8 cellular contexts compared by ENCODE assay signal in the genomic region with DNA sequence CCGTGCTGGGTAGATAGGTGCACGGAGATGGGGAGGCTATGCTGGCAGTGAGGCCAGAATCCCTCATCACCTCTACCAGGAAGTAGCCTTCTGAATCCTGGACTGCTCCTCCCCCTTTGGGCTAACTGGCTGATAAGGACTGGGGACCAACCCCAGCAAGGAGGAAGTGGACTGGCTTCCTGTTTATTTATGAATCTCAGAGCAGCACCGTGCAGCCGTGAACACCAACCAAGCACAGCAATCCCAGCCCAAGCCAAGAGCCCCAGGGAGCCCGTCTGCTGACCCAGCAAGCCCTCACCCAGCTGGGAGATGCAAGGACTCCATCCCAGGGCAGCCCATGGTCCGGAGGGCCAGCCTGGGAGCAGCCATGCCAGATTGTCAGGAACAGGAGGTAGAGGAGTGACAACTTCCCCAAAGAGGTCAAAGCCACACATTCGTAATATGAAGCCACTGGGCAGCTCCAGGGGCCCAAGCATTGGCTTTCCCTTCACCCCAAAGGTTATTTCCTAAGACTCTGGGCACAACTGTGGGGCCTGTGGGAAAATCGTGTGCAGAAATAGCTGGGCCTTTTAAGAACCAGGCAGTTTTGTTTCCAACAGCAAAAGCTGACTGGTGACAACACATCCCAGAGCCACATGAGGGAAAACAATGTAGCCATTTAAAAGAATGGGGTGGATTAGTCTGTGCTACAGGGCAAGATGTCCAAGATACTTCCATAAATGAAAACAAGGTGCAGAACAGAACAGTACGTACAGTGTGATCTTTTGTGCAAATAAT.
DNase-seq lines count a peak whose midpoint lies in the region; ATAC-seq lines count a peak whose summit lies in the region.

No MANE protein-coding gene starts in this region.

- in situ Hi-C loops in ACHN (cut with HindIII; ENCODE audit: low pct_ligation_motif_present, low pct_unique_long_range_greater_than_20kb, low sequenced_read_pairs), result no loop called here

- no peak for ATAC-seq in HG02571 (IDR thresholded peaks at IDR 0.05; ENCODE audit: unreplicated experiment)

- H3K27ac ChIP-seq in substantia nigra (ENCODE audit: low read depth, low read length, poor library complexity, severe bottlenecking), result peak overlapping the region; percentile 99

- DNase-seq in stimulated activated naive CD4-positive, alpha-beta T cell treated with Interleukin-2 at 50 U/mL for 16 hours (lab: John Stamatoyannopoulos, UW), result peak; percentile 8
- DNase-seq in stimulated activated naive CD4-positive, alpha-beta T cell (lab: John Stamatoyannopoulos, UW), result no peak
- DNase-seq in UCSD-AML1 (lab: John Stamatoyannopoulos, UW; ENCODE audit: unreplicated experiment), result peak; percentile 45
- peak; percentile 73 to 78 for DNase-seq in hippocampal formation (lab: John Stamatoyannopoulos, UW)
- peak in 31 of 49 donors; percentile 5 to 87 (median 46) for DNase-seq in substantia nigra (lab: John Stamatoyannopoulos, UW)
- DNase-seq in NCI-H2081 treated with DMSO at 0.1 percent for 48 hours (lab: John Stamatoyannopoulos, UW), result no peak
- no peak for DNase-seq in ACHN

Comparison
In these comparisons a context has a peak if more than half of its experiments do, and no peak if none do; other contexts are left out.
1. DNase-seq: peak in stimulated activated naive CD4-positive, alpha-beta T cell treated with Interleukin-2 at 50 U/mL for 16 hours (single experiment), UCSD-AML1 (single experiment), hippocampal formation (2 of 2) and substantia nigra (31 of 49); none in stimulated activated naive CD4-positive, alpha-beta T cell (0 of 6), NCI-H2081 treated with DMSO at 0.1 percent for 48 hours (single experiment) and ACHN (single experiment).